1 cellular context compared by ENCODE assay signal in the genomic region with DNA sequence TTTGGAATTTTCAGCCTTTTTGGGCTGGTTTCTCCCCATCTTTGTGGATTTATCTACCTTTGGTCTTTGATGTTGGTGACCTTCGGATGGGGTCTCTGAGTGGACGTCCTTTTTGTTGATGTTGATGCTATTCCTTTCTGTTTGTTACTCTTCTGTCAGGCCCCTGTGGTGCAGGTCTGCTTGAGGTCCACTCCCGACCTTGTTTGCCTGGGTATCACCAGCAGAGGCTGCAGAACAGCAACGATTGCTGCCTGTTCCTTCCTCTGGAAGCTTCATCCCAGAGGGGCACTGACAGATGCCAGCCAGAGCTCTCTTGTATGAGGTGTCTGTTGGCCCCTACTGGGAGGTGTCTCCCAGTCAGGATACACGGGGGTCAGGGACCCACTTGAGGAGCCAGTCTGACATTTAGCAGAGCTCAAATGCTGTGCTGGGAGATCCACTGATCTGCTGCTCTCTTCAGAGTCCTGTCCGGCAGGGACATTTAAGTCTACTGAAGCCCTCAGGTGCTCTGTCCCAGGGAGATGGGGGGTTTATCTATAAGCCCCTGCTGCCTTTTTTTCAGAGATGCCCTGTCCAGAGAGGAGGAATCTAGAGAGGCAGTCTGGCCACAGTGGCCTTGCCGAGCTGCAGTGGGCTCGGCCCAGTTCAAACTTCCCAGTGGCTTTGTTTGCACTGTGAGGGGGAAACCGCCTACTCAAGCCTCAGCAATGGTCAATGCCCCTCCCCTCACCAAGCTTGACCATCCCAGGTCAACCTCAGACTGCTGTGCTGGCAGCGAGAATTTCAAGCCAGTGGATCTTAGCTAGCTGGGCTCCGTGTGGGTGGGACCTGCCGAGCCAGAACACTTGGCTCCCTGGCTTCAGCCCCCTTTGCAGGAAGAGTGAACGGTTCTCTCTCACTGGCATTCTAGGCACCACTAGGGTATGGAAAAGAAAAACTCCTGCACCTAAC.
TF ChIP-seq lines count a peak whose summit lies in the region.

No MANE protein-coding gene starts in this region.

TF ChIP-seq in HepG2, 621 proteins besides CTCF, POLR2A, EP300 and RAD21 (continued from another document and continues in another):
- TF ChIP-seq, protein P1, sequence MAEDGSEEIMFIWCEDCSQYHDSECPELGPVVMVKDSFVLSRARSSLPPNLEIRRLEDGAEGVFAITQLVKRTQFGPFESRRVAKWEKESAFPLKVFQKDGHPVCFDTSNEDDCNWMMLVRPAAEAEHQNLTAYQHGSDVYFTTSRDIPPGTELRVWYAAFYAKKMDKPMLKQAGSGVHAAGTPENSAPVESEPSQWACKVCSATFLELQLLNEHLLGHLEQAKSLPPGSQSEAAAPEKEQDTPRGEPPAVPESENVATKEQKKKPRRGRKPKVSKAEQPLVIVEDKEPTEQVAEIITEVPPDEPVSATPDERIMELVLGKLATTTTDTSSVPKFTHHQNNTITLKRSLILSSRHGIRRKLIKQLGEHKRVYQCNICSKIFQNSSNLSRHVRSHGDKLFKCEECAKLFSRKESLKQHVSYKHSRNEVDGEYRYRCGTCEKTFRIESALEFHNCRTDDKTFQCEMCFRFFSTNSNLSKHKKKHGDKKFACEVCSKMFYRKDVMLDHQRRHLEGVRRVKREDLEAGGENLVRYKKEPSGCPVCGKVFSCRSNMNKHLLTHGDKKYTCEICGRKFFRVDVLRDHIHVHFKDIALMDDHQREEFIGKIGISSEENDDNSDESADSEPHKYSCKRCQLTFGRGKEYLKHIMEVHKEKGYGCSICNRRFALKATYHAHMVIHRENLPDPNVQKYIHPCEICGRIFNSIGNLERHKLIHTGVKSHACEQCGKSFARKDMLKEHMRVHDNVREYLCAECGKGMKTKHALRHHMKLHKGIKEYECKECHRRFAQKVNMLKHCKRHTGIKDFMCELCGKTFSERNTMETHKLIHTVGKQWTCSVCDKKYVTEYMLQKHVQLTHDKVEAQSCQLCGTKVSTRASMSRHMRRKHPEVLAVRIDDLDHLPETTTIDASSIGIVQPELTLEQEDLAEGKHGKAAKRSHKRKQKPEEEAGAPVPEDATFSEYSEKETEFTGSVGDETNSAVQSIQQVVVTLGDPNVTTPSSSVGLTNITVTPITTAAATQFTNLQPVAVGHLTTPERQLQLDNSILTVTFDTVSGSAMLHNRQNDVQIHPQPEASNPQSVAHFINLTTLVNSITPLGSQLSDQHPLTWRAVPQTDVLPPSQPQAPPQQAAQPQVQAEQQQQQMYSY (CRISPR knock-in tag; IDR thresholded peaks at IDR 0.05), result 0 out of 2 replicates have a peak, but pooled peaks have one; percentile 3
- TF ChIP-seq ASH2L (IDR thresholded peaks at IDR 0.05; ENCODE audit: insufficient read length, low read depth, low read length), result peak; percentile 65
- TF ChIP-seq THAP9 (CRISPR knock-in tag; IDR thresholded peaks at IDR 0.05; ENCODE audit: borderline replicate concordance), result peak; percentile 81; the same call in 1 of the 2 replicates
- peak; percentile 52; the same call in 1 of the 2 replicates for TF ChIP-seq ZNF136 (CRISPR knock-in tag; IDR thresholded peaks at IDR 0.05; ENCODE audit: low read depth)
- 0 out of 2 replicates have a peak, but pooled peaks have one; percentile 24 for TF ChIP-seq ZNF276 (CRISPR knock-in tag; IDR thresholded peaks at IDR 0.05; ENCODE audit: low read depth)
- TF ChIP-seq RARA (CRISPR knock-in tag; IDR thresholded peaks at IDR 0.05), result peak; percentile 73
- TF ChIP-seq NRL (CRISPR knock-in tag; IDR thresholded peaks at IDR 0.05; ENCODE audit: borderline replicate concordance), result peak; percentile 13; the same call in 1 of the 2 replicates
- peak; percentile 39; the same call in 1 of the 2 replicates for TF ChIP-seq DPF2 (CRISPR knock-in tag; IDR thresholded peaks at IDR 0.05; ENCODE audit: borderline replicate concordance, low read depth)
- TF ChIP-seq, protein P2, sequence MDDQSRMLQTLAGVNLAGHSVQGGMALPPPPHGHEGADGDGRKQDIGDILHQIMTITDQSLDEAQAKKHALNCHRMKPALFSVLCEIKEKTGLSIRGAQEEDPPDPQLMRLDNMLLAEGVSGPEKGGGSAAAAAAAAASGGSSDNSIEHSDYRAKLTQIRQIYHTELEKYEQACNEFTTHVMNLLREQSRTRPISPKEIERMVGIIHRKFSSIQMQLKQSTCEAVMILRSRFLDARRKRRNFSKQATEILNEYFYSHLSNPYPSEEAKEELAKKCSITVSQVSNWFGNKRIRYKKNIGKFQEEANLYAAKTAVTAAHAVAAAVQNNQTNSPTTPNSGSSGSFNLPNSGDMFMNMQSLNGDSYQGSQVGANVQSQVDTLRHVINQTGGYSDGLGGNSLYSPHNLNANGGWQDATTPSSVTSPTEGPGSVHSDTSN (CRISPR knock-in tag; IDR thresholded peaks at IDR 0.05; ENCODE audit: borderline replicate concordance), result 0 out of 2 replicates have a peak, but pooled peaks have one; percentile 29
- TF ChIP-seq POGZ (CRISPR knock-in tag; IDR thresholded peaks at IDR 0.05), result peak; percentile 94
- peak; percentile 97; the same call in 1 of the 2 replicates for TF ChIP-seq ZNF788 (CRISPR knock-in tag; IDR thresholded peaks at IDR 0.05; ENCODE audit: borderline replicate concordance)
- 0 out of 2 replicates have a peak, but pooled peaks have one; percentile 5 for TF ChIP-seq SOX13 (IDR thresholded peaks at IDR 0.05)
- TF ChIP-seq SOX13 (CRISPR knock-in tag; conservative IDR thresholded peaks at IDR 0.05 in 1 of 2, IDR thresholded peaks at IDR 0.05 in 1 of 2), result peak in 1 of 2 experiments; percentile 67; a peak in 2 of 4 replicates
- TF ChIP-seq ZNF746 (CRISPR knock-in tag; IDR thresholded peaks at IDR 0.05), result peak; percentile 60; the same call in 1 of the 2 replicates
- TF ChIP-seq ZNF644 (CRISPR knock-in tag; IDR thresholded peaks at IDR 0.05; ENCODE audit: low read depth), result peak; percentile 97
- peak; percentile 58; the same call in 1 of the 2 replicates for TF ChIP-seq NCOR1 (IDR thresholded peaks at IDR 0.05; ENCODE audit: borderline replicate concordance, low read length)
- TF ChIP-seq PAXIP1 (CRISPR knock-in tag; conservative IDR thresholded peaks at IDR 0.05), result peak; percentile 95
- TF ChIP-seq SKIL (CRISPR knock-in tag; IDR thresholded peaks at IDR 0.05; ENCODE audit: borderline replicate concordance), result 0 out of 2 replicates have a peak, but pooled peaks have one; percentile 52
- TF ChIP-seq, protein P3, sequence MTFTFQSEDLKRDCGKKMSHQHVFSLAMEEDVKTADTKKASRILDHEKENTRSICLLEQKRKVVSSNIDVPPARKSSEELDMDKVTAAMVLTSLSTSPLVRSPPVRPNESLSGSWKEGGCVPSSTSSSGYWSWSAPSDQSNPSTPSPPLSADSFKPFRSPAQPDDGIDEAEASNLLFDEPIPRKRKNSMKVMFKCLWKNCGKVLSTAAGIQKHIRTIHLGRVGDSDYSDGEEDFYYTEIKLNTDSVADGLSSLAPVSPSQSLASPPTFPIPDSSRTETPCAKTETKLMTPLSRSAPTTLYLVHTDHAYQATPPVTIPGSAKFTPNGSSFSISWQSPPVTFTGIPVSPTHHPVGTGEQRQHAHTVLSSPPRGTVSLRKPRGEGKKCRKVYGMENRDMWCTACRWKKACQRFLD (CRISPR knock-in tag; IDR thresholded peaks at IDR 0.05; ENCODE audit: borderline replicate concordance), result 0 out of 2 replicates have a peak, but pooled peaks have one; percentile 33
- peak; percentile 8; the same call in 1 of the 2 replicates for TF ChIP-seq TAF1 (CRISPR knock-in tag; IDR thresholded peaks at IDR 0.05)
- peak; percentile 23; the same call in 1 of the 2 replicates for TF ChIP-seq ZBTB42 (CRISPR knock-in tag; IDR thresholded peaks at IDR 0.05)
- peak; percentile 85; the same call in 1 of the 2 replicates for TF ChIP-seq WIZ (CRISPR knock-in tag; IDR thresholded peaks at IDR 0.05)
- TF ChIP-seq, protein P4, sequence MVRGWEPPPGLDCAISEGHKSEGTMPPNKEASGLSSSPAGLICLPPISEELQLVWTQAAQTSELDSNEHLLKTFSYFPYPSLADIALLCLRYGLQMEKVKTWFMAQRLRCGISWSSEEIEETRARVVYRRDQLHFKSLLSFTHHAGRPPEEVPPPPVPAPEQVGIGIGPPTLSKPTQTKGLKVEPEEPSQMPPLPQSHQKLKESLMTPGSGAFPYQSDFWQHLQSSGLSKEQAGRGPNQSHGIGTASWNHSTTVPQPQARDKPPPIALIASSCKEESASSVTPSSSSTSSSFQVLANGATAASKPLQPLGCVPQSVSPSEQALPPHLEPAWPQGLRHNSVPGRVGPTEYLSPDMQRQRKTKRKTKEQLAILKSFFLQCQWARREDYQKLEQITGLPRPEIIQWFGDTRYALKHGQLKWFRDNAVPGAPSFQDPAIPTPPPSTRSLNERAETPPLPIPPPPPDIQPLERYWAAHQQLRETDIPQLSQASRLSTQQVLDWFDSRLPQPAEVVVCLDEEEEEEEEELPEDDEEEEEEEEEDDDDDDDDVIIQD (CRISPR knock-in tag; IDR thresholded peaks at IDR 0.05; ENCODE audit: low read depth), result peak; percentile 86
- TF ChIP-seq ZNF232 (CRISPR knock-in tag; IDR thresholded peaks at IDR 0.05; ENCODE audit: borderline replicate concordance), result peak; percentile 55; the same call in 1 of the 2 replicates
- TF ChIP-seq MED1 (CRISPR knock-in tag; IDR thresholded peaks at IDR 0.05), result peak; percentile 87
- 0 out of 2 replicates have a peak, but pooled peaks have one; percentile 7 for TF ChIP-seq JUN (CRISPR knock-in tag; IDR thresholded peaks at IDR 0.05)
- peak; percentile 39; the same call in 1 of the 2 replicates for TF ChIP-seq IRF2 (CRISPR knock-in tag; IDR thresholded peaks at IDR 0.05)
- peak; percentile 68 for TF ChIP-seq YEATS4 (CRISPR knock-in tag; IDR thresholded peaks at IDR 0.05; ENCODE audit: borderline replicate concordance)
- TF ChIP-seq SP2 (CRISPR knock-in tag; IDR thresholded peaks at IDR 0.05), result peak; percentile 45
- TF ChIP-seq RBAK (CRISPR knock-in tag; IDR thresholded peaks at IDR 0.05), result 0 out of 2 replicates have a peak, but pooled peaks have one; percentile 26
- TF ChIP-seq MIXL1 (CRISPR knock-in tag; IDR thresholded peaks at IDR 0.05), result 0 out of 2 replicates have a peak, but pooled peaks have one; percentile 45
